ENCODE assay signal across 1 cellular context in genomic region chr20:63831696-63832686, GRCh38.
A peak's percentile ranks its signal among the peaks of the same experiment; 100 is the strongest.
TF ChIP-seq lines count a peak whose summit lies in the region.

No MANE protein-coding gene starts in this region.

TF ChIP-seq in K562, 482 proteins besides CTCF, POLR2A, EP300 and RAD21 (continued from another document):
- TF ChIP-seq, protein P1, sequence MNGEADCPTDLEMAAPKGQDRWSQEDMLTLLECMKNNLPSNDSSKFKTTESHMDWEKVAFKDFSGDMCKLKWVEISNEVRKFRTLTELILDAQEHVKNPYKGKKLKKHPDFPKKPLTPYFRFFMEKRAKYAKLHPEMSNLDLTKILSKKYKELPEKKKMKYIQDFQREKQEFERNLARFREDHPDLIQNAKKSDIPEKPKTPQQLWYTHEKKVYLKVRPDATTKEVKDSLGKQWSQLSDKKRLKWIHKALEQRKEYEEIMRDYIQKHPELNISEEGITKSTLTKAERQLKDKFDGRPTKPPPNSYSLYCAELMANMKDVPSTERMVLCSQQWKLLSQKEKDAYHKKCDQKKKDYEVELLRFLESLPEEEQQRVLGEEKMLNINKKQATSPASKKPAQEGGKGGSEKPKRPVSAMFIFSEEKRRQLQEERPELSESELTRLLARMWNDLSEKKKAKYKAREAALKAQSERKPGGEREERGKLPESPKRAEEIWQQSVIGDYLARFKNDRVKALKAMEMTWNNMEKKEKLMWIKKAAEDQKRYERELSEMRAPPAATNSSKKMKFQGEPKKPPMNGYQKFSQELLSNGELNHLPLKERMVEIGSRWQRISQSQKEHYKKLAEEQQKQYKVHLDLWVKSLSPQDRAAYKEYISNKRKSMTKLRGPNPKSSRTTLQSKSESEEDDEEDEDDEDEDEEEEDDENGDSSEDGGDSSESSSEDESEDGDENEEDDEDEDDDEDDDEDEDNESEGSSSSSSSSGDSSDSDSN (IDR thresholded peaks at IDR 0.05; ENCODE audit: borderline replicate concordance in 1 of 2, low read depth in 2 of 2, low read length in 2 of 2) = peak; percentile 36 to 60; a peak in 1 of 4 replicates
- TF ChIP-seq ZNF280B (CRISPR knock-in tag; IDR thresholded peaks at IDR 0.05) (no peak), SETDB1 (IDR thresholded peaks at IDR 0.05; ENCODE audit: low read length) (no peak), PHF20 (IDR thresholded peaks at IDR 0.05; ENCODE audit: partially characterized antibody) (peak; percentile 17), NRF1 (conservative IDR thresholded peaks at IDR 0.05 in 1 of 2, IDR thresholded peaks at IDR 0.05 in 1 of 2) (peak; percentile 78 to 80), MEF2A (IDR thresholded peaks at IDR 0.05; ENCODE audit: control insufficient read depth, low read depth, low read length) (no peak), ARID4B (CRISPR knock-in tag; IDR thresholded peaks at IDR 0.05) (0 out of 2 replicates have a peak, but pooled peaks have one; percentile 53), FIP1L1 (IDR thresholded peaks at IDR 0.05; ENCODE audit: low read depth, low read length, poor library complexity, severe bottlenecking) (peak; percentile 5), GATAD2B (IDR thresholded peaks at IDR 0.05; ENCODE audit: borderline replicate concordance) (0 out of 2 replicates have a peak, but pooled peaks have one; percentile 34), PHF21A (IDR thresholded peaks at IDR 0.05; ENCODE audit: borderline replicate concordance, low read depth) (peak; percentile 59; the same call in 1 of the 2 replicates), HNRNPL (IDR thresholded peaks at IDR 0.05; ENCODE audit: low read depth, low read length) (peak; percentile 41; the same call in 1 of the 2 replicates), CCNT2 (IDR thresholded peaks at IDR 0.05; ENCODE audit: borderline replicate concordance, extremely low read depth, insufficient read length, low read depth, low read length) (peak; percentile 10), CBX1 (IDR thresholded peaks at IDR 0.05; ENCODE audit: low read depth) (0 out of 2 replicates have a peak, but pooled peaks have one; percentile 45), RNF2 (IDR thresholded peaks at IDR 0.05) (peak; percentile 52; the same call in 1 of the 2 replicates), RBM39 (optimal IDR thresholded peaks at IDR 0.05; ENCODE audit: low read depth, low read length) (no peak), L3MBTL2 (IDR thresholded peaks at IDR 0.05) (peak; percentile 67), SP1 (CRISPR knock-in tag; IDR thresholded peaks at IDR 0.05) (peak; percentile 17; the same call in 1 of the 2 replicates), HCFC1 (IDR thresholded peaks at IDR 0.05; ENCODE audit: low read depth, low read length) (no peak), FOXA3 (CRISPR knock-in tag; conservative IDR thresholded peaks at IDR 0.05 in 1 of 2, IDR thresholded peaks at IDR 0.05 in 1 of 2) (no peak), ZFX (CRISPR knock-in tag; IDR thresholded peaks at IDR 0.05) (peak; percentile 54), EGR1 (conservative IDR thresholded peaks at IDR 0.05) (0 out of 2 replicates have a peak, but pooled peaks have one; percentile 33), HDAC6 (IDR thresholded peaks at IDR 0.05; ENCODE audit: low read depth, low read length) (0 out of 2 replicates have a peak, but pooled peaks have one; percentile 60), ZBTB33 (CRISPR knock-in tag; IDR thresholded peaks at IDR 0.05) (peak; percentile 60; the same call in 1 of the 2 replicates), SRSF9 (IDR thresholded peaks at IDR 0.05; ENCODE audit: borderline replicate concordance, low read depth, low read length) (no peak), NCOA6 (IDR thresholded peaks at IDR 0.05) (0 out of 2 replicates have a peak, but pooled peaks have one; percentile 60), CTBP1 (IDR thresholded peaks at IDR 0.05; ENCODE audit: borderline replicate concordance) (peak; percentile 42; the same call in 1 of the 2 replicates), RB1 (IDR thresholded peaks at IDR 0.05; ENCODE audit: low read depth) (peak; percentile 35; the same call in 1 of the 2 replicates), KDM1A (IDR thresholded peaks at IDR 0.05) (0 out of 4 replicates have a peak, but pooled peaks have one; percentile 21 to 29)
- TF ChIP-seq, protein P2, sequence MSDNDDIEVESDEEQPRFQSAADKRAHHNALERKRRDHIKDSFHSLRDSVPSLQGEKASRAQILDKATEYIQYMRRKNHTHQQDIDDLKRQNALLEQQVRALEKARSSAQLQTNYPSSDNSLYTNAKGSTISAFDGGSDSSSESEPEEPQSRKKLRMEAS (CRISPR knock-in tag; IDR thresholded peaks at IDR 0.05) = peak; percentile 22; the same call in 1 of the 2 replicates
- TF ChIP-seq, protein P3, sequence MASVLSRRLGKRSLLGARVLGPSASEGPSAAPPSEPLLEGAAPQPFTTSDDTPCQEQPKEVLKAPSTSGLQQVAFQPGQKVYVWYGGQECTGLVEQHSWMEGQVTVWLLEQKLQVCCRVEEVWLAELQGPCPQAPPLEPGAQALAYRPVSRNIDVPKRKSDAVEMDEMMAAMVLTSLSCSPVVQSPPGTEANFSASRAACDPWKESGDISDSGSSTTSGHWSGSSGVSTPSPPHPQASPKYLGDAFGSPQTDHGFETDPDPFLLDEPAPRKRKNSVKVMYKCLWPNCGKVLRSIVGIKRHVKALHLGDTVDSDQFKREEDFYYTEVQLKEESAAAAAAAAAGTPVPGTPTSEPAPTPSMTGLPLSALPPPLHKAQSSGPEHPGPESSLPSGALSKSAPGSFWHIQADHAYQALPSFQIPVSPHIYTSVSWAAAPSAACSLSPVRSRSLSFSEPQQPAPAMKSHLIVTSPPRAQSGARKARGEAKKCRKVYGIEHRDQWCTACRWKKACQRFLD (CRISPR knock-in tag; IDR thresholded peaks at IDR 0.05) = no peak
- TF ChIP-seq, protein P4, sequence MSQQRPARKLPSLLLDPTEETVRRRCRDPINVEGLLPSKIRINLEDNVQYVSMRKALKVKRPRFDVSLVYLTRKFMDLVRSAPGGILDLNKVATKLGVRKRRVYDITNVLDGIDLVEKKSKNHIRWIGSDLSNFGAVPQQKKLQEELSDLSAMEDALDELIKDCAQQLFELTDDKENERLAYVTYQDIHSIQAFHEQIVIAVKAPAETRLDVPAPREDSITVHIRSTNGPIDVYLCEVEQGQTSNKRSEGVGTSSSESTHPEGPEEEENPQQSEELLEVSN (IDR thresholded peaks at IDR 0.05; ENCODE audit: borderline replicate concordance in 1 of 2, extremely low read depth in 1 of 2, insufficient read depth in 1 of 2, insufficient read length in 1 of 2, low read depth in 1 of 2, low read length in 1 of 2, poor library complexity in 1 of 2, severe bottlenecking in 1 of 2) = peak in 1 of 2 experiments; percentile 74
- TF ChIP-seq, protein P5, sequence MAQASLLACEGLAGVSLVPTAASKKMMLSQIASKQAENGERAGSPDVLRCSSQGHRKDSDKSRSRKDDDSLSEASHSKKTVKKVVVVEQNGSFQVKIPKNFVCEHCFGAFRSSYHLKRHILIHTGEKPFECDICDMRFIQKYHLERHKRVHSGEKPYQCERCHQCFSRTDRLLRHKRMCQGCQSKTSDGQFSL (CRISPR knock-in tag; IDR thresholded peaks at IDR 0.05) = peak; percentile 52; the same call in 1 of the 2 replicates
- TF ChIP-seq, protein P5 (tag; IDR thresholded peaks at IDR 0.05) = no peak
TF ChIP-seq in K562: peak in this region for 27.
